Comparison of ENCODE assay signal across 18 cellular contexts in the genomic region with DNA sequence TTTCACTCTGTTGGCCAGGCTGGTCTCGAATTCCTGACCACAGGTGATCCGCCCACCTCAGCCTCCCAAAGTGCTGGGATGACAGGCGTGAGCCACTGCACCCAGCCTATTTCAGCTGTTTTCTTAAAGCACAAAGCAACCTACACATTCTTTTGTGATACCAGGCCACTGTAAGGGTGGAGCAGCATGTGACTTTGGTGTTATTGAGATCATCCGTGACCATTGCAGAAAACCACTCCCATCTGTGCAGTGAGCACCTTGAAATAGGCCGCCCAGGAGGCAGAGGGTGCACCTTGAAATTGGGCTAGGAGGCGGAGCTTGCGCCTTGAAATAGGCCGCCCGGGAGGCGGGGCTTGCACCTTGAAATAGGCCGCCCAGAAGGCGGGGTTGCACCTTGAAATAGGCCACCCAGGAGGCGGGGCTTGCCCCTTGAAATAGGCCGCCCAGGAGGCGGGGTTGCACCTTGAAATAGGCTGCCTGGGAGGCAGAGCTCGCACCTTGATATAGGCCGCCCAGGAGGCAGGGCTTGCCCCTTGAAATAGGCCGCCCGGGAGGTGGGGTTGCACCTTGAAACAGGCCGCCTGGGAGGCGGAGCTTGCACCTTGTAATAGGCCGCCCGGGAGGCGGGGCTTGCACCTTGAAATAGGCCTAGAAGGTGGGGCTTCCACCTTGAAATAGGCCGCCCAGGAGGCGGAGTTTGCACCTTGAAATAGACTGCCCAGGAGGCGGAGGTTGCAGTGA. TPM values are rescaled to one million over a fixed set of nuclear protein-coding genes. Genes with fewer than 3 reads are reported as not detected.
DNase-seq lines count a peak whose midpoint lies in the region; FAIRE-seq and TF ChIP-seq lines count a peak whose summit lies in the region.
"Had no signal": no experiment of that assay in that cellular context is flagged by ENCODE, and none has a peak within 500 bp of the region (broad histone marks: within the 10 kb centered on the region; RNA-seq: fewer than 3 reads in every experiment).

No MANE protein-coding gene starts in this region.

- H3K4me1 Mint-ChIP-seq in activated naive CD4-positive, alpha-beta T cell treated with anti-CD3 and anti-CD28 coated beads, Interleukin-2, amount 10 ng/mL, durations not matched to agents 7 days and 5 days, result peaks cover 2% of the 10 kb centered on the region

- no peaks in the 10 kb centered on the region for H3K9me3 ChIP-seq in WERI-Rb-1 (ENCODE audit: severe bottlenecking)
- H3K9me3 ChIP-seq in small intestine (ENCODE audit: control insufficient read depth, low read depth), result no peaks in the 10 kb centered on the region
- H3K9me3 ChIP-seq in colonic mucosa, result no peaks in the 10 kb centered on the region

- peak; percentile 1 for DNase-seq in activated naive CD4-positive, alpha-beta T cell treated with anti-CD3 and anti-CD28 coated beads, Interleukin-2, amount 50 U/mL, for 16 hours
- DNase-seq in activated naive CD4-positive, alpha-beta T cell treated with anti-CD3 and anti-CD28 coated beads, Interleukin-2, amount 10 ng/mL, durations not matched to agents 7 days and 5 days, result no peak
- peak; percentile 45 for DNase-seq in WERI-Rb-1
- DNase-seq in iPS-NIHi11 (ENCODE audit: low spot score), result peak; percentile 55
- DNase-seq in small intestine, result peak; percentile 52
- no peak for DNase-seq in A172 (ENCODE audit: low spot score)
- DNase-seq in colonic mucosa, result no peak
- no peak for DNase-seq in NCI-H526 (lab: John Stamatoyannopoulos, UW)
- DNase-seq: activated CD4-positive, alpha-beta T cell treated with anti-CD3 and anti-CD28 coated beads, Interleukin-2, amount 10 ng/mL, durations not matched to agents 7 days and 5 days; anterior cingulate cortex; CD4-positive, alpha-beta memory T cell; midbrain; NCI-H1417 treated with DMSO at 0.1 percent for 48 hours; substantia nigra had no signal

- H3K36me3 Mint-ChIP-seq in activated naive CD4-positive, alpha-beta T cell treated with anti-CD3 and anti-CD28 coated beads, Interleukin-2, amount 10 ng/mL, durations not matched to agents 7 days and 5 days, result peaks cover 10% of the 10 kb centered on the region

- no peak overlapping the region for H3K27ac Mint-ChIP-seq in activated naive CD4-positive, alpha-beta T cell treated with anti-CD3 and anti-CD28 coated beads, Interleukin-2, amount 10 ng/mL, durations not matched to agents 7 days and 5 days
- H3K27ac Mint-ChIP-seq: activated CD4-positive, alpha-beta T cell treated with anti-CD3 and anti-CD28 coated beads, Interleukin-2, amount 10 ng/mL, durations not matched to agents 7 days and 5 days; activated T-helper 2 cell treated with anti-CD3 and anti-CD28 coated beads, Interferon-gamma antibody, Interleukin-2, Interleukin-4, amounts not matched to agents 10 μg/mL and 5 μg/mL and 100 μg/mL, durations not matched to agents 14 hours and 24 hours and 36 hours had no signal

- no peak overlapping the region for H3K9ac ChIP-seq in colonic mucosa (ENCODE audit: low read depth in 2 of 2, low read length in 2 of 2)

- no peaks in the 10 kb centered on the region for H3K9me3 Mint-ChIP-seq in activated naive CD4-positive, alpha-beta T cell treated with anti-CD3 and anti-CD28 coated beads, Interleukin-2, amount 10 ng/mL, durations not matched to agents 7 days and 5 days
- H3K9me3 Mint-ChIP-seq: activated CD4-positive, alpha-beta T cell treated with anti-CD3 and anti-CD28 coated beads, Interleukin-2, amount 10 ng/mL, durations not matched to agents 7 days and 5 days; activated T-helper 2 cell treated with anti-CD3 and anti-CD28 coated beads, Interferon-gamma antibody, Interleukin-2, Interleukin-4, amounts not matched to agents 10 μg/mL and 5 μg/mL and 100 μg/mL, durations not matched to agents 14 hours and 24 hours and 36 hours; CD4-positive, alpha-beta memory T cell had no signal

- H3K27me3 ChIP-seq in WERI-Rb-1 (ENCODE audit: insufficient read depth, low read depth, severe bottlenecking), result no peaks in the 10 kb centered on the region
- no peaks in the 10 kb centered on the region for H3K27me3 ChIP-seq in small intestine (ENCODE audit: control insufficient read depth in 2 of 2, insufficient read depth in 2 of 2, low read length in 2 of 2)
- H3K27me3 ChIP-seq in colonic mucosa, result no peaks in the 10 kb centered on the region

- H3K27ac ChIP-seq in WERI-Rb-1, result no peak overlapping the region; the same call in 1 of the 2 replicates
- no peak overlapping the region for H3K27ac ChIP-seq in small intestine (ENCODE audit: low read depth in 1 of 2, low read length in 1 of 2)
- no peak overlapping the region for H3K27ac ChIP-seq in colonic mucosa
- H3K27ac ChIP-seq: epithelial cell of prostate had no signal

- WGBS in small intestine, 3 donors, result 68 to 83% (median 74%) methylated on average over 26 to 27 of the region's 27 CpGs

- H3K27me3 Mint-ChIP-seq in activated naive CD4-positive, alpha-beta T cell treated with anti-CD3 and anti-CD28 coated beads, Interleukin-2, amount 10 ng/mL, durations not matched to agents 7 days and 5 days, result no peaks in the 10 kb centered on the region
- H3K27me3 Mint-ChIP-seq: activated CD4-positive, alpha-beta T cell treated with anti-CD3 and anti-CD28 coated beads, Interleukin-2, amount 10 ng/mL, durations not matched to agents 7 days and 5 days; CD4-positive, alpha-beta memory T cell had no signal

- TF ChIP-seq CTCF in WERI-Rb-1 (IDR thresholded peaks at IDR 0.05; ENCODE audit: low read depth, low read length) (no peak), colonic mucosa (IDR thresholded peaks at IDR 0.05) (no peak)

- CTCF ChIA-PET in activated naive CD4-positive, alpha-beta T cell treated with anti-CD3 and anti-CD28 coated beads, Interleukin-2, amount 10 ng/mL, durations not matched to agents 7 days and 5 days (lab: Charles Lee), result no interaction called here

- intact Hi-C loops in colonic mucosa (cut with DNase I), result no loop called here

- no peak for FAIRE-seq in small intestine (lab: Jason Lieb, UNC)
- FAIRE-seq: colon, islet of Langerhans had no signal

- H3K4me3 ChIP-seq in WERI-Rb-1 (ENCODE audit: low read depth, low read length), result no peak overlapping the region
- H3K4me3 ChIP-seq in small intestine (ENCODE audit: low read depth in 1 of 2, low read length in 2 of 2), result no peak overlapping the region
- H3K4me3 ChIP-seq in colonic mucosa, result no peak overlapping the region

- no peak overlapping the region for H3K4me3 Mint-ChIP-seq in activated naive CD4-positive, alpha-beta T cell treated with anti-CD3 and anti-CD28 coated beads, Interleukin-2, amount 10 ng/mL, durations not matched to agents 7 days and 5 days
- H3K4me3 Mint-ChIP-seq: activated CD4-positive, alpha-beta T cell treated with anti-CD3 and anti-CD28 coated beads, Interleukin-2, amount 10 ng/mL, durations not matched to agents 7 days and 5 days; CD4-positive, alpha-beta memory T cell had no signal

- no peaks in the 10 kb centered on the region for H3K4me1 ChIP-seq in small intestine (ENCODE audit: control insufficient read depth in 2 of 2, insufficient read depth in 1 of 2, low read depth in 1 of 2, low read length in 1 of 2)
- no peaks in the 10 kb centered on the region for H3K4me1 ChIP-seq in colonic mucosa

- H3K36me3 ChIP-seq in WERI-Rb-1, result peaks cover 62% of the 10 kb centered on the region
- peaks cover 9 to 16% of the 10 kb centered on the region in 2 donors for H3K36me3 ChIP-seq in small intestine (ENCODE audit: control insufficient read depth in 2 of 2, insufficient read depth in 2 of 2, low read length in 2 of 2)
- no peaks in the 10 kb centered on the region for H3K36me3 ChIP-seq in colonic mucosa

RNA-seq across cellular contexts. Expression of a gene that starts 9.0 kb away (rescaled TPM):
- polyA plus RNA-seq in small intestine, result 100 to 1,000 TPM; 448 to 770 (median 710) TPM
- 121 and 163 TPM in 2 replicates for total RNA-seq in A172 (2014; rRNA removed; shearing (Covaris generic))
- total RNA-seq in colonic mucosa, result 100 to 1,000 TPM; 419 to 474 TPM

RNA-seq across cellular contexts. Expression of a gene that starts 51.8 kb away (rescaled TPM):
- polyA plus RNA-seq in small intestine, result 10 to 100 TPM; 10.1 to 22.1 (median 12.4) TPM
- 3.3 and 4.2 TPM in 2 replicates for total RNA-seq in A172 (2014; rRNA removed; shearing (Covaris generic))
- 10 to 100 TPM; 17.4 to 21.6 TPM for total RNA-seq in colonic mucosa

Comparison
In these comparisons a context has a peak if more than half of its experiments do, and no peak if none do; other contexts are left out.
1. DNase-seq: peak in activated naive CD4-positive, alpha-beta T cell treated with anti-CD3 and anti-CD28 coated beads, Interleukin-2, amount 50 U/mL, for 16 hours (single experiment), WERI-Rb-1 (single experiment), iPS-NIHi11 (single experiment) and small intestine (single experiment); none in activated naive CD4-positive, alpha-beta T cell treated with anti-CD3 and anti-CD28 coated beads, Interleukin-2, amount 10 ng/mL, durations not matched to agents 7 days and 5 days (single experiment), A172 (single experiment), colonic mucosa (single experiment) and NCI-H526 (0 of 2).